Comparison of ENCODE assay signal across 20 cellular contexts in the genomic region with DNA sequence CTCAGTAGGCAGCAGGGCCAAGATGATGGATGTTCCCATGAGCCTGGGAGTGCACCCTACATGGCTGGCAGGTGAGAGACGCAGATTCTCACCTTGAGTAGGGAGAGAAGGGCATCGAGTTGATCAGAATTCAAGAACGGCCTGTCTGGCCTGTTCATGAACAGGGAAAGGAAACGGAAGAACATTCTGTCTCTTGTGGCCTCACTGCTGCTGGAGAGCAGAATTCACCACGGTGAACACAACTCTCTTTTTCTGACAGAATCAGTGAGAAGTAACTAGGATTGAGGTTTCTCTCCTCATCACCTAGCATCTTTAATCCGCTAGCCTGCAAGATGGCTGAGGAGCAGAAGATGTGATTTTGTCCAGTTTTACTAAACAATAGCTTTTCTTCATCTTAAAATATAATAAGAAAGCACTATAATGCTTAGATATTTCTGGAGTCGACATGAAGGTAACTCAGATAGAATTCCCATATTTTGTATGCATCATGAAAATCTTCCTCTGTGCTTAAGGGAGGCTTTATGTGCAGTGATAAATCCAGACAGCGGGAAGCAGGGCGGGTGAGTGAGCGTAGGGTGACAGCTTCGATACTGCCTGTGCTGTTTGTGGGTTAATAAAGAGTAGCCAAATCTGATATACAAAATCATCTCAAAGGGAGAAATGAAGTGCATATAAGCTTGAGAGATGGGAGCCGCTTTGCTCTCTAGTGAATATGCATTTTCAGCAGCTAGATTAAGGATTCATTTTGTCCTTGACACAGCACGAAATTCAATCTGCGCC.
A peak's percentile ranks its signal among the peaks of the same experiment; 100 is the strongest.
DNase-seq lines count a peak whose midpoint lies in the region; ATAC-seq and TF ChIP-seq lines count a peak whose summit lies in the region.
"Had no signal": no experiment of that assay in that cellular context is flagged by ENCODE, and none has a peak within 500 bp of the region (broad histone marks: within the 10 kb centered on the region; RNA-seq: fewer than 3 reads in every experiment).

No MANE protein-coding gene starts in this region.

- H3K27ac ChIP-seq in epithelial cell of prostate, result peak overlapping the region; percentile 77
- H3K27ac ChIP-seq: esophagus muscularis mucosa, tibial nerve had no signal

- peak; percentile 68 for DNase-seq in G401 (ENCODE audit: low spot score)
- peak; percentile 27 for DNase-seq in NCI-H69 (lab: John Stamatoyannopoulos, UW)
- DNase-seq in epithelial cell of prostate (ENCODE audit: low read depth, low spot score), result no peak
- DNase-seq in WTC11 (ENCODE audit: low spot score), result no peak
- DNase-seq in stimulated activated CD4-positive, alpha-beta T cell treated with anti-CD3 and anti-CD28 coated beads, Interleukin-4, amount 100 ng/mL, for 24 hours, result no peak
- DNase-seq: activated effector memory CD4-positive, alpha-beta T cell treated with anti-CD3 and anti-CD28 coated beads, Interleukin-2, amount 50 U/mL, for 16 hours; central memory CD4-positive, alpha-beta T cell; COR-L47; H9; KG1; mesenchymal stem cell; NCI-H187 treated with DMSO at 0.1 percent for 48 hours; nephron progenitor cell; SHP77 treated with DMSO at 0.1 percent for 48 hours; stimulated activated CD4-positive, alpha-beta T cell treated with anti-CD3 and anti-CD28 coated beads, Interleukin-4, amount 100 ng/mL, for 1 hour; stimulated activated naive CD8-positive, alpha-beta T cell treated with anti-CD3 and anti-CD28 coated beads, Interleukin-15, amount 100 ng/mL, for 72 hours had no signal

- in situ Hi-C loops in G401 (cut with HindIII; ENCODE audit: low sequenced_read_pairs), result no loop called here

- H3K4me1 Mint-ChIP-seq in nephron, result peaks cover 36% of the 10 kb centered on the region
- H3K4me1 Mint-ChIP-seq in WTC11, result peaks cover 26% of the 10 kb centered on the region

- CTCF ChIA-PET in WTC11 (lab: Charles Lee), result interaction anchor here (1.4 kb wide), 1 partner anchor 118 kb away, joined by 3 read pairs; no protein-coding TSS in a partner anchor

- no peaks in the 10 kb centered on the region for H3K9me3 Mint-ChIP-seq in nephron
- H3K9me3 Mint-ChIP-seq in WTC11, result no peaks in the 10 kb centered on the region
- H3K9me3 Mint-ChIP-seq: H9; nephron progenitor cell; stimulated activated naive CD8-positive, alpha-beta T cell treated with anti-CD3 and anti-CD28 coated beads, Interleukin-15, amount 100 ng/mL, for 72 hours had no signal

- H3K27me3 Mint-ChIP-seq in nephron (ENCODE audit: low read depth) (peaks cover 4% of the 10 kb centered on the region), WTC11 (ENCODE audit: low read depth) (peaks cover 6% of the 10 kb centered on the region)
- H3K27me3 Mint-ChIP-seq: stimulated activated naive CD8-positive, alpha-beta T cell treated with anti-CD3 and anti-CD28 coated beads, Interleukin-15, amount 100 ng/mL, for 72 hours had no signal

- ATAC-seq in WTC11 (no peak), GM21528 (IDR thresholded peaks at IDR 0.05; ENCODE audit: low FRiP score, unreplicated experiment) (no peak)
- ATAC-seq: stimulated activated naive CD8-positive, alpha-beta T cell treated with anti-CD3 and anti-CD28 coated beads, Interleukin-15, amount 100 ng/mL, for 72 hours had no signal

- no peak overlapping the region for H3K4me3 Mint-ChIP-seq in nephron
- H3K4me3 Mint-ChIP-seq in WTC11, result no peak overlapping the region
- H3K4me3 Mint-ChIP-seq: H9, nephron progenitor cell had no signal

- H3K36me3 Mint-ChIP-seq in nephron (ENCODE audit: low read depth) (no peaks in the 10 kb centered on the region), WTC11 (no peaks in the 10 kb centered on the region)

- TF ChIP-seq CTCF in nephron (IDR thresholded peaks at IDR 0.05; ENCODE audit: unreplicated experiment in 3 of 3), result no peak
- TF ChIP-seq CTCF in WTC11 (IDR thresholded peaks at IDR 0.05), result no peak

- POLR2A ChIA-PET in WTC11 (lab: Charles Lee), result no interaction called here

- peak overlapping the region in 2 of 3 experiments; percentile 34 to 67 for H3K27ac Mint-ChIP-seq in nephron
- H3K27ac Mint-ChIP-seq in WTC11, result no peak overlapping the region
- H3K27ac Mint-ChIP-seq: H9 had no signal

TF ChIP-seq in WTC11, 78 proteins besides CTCF, POLR2A, EP300 and RAD21 (continues in another document):
- no peak for TF ChIP-seq JUN (CRISPR knock-in tag; IDR thresholded peaks at IDR 0.05)
- TF ChIP-seq PRDM15 (CRISPR knock-in tag; IDR thresholded peaks at IDR 0.05), result no peak
- TF ChIP-seq, protein P1, sequence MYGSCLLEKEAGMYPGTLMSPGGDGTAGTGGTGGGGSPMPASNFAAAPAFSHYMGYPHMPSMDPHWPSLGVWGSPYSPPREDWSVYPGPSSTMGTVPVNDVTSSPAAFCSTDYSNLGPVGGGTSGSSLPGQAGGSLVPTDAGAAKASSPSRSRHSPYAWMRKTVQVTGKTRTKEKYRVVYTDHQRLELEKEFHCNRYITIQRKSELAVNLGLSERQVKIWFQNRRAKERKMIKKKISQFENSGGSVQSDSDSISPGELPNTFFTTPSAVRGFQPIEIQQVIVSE (CRISPR knock-in tag; IDR thresholded peaks at IDR 0.05; ENCODE audit: borderline replicate concordance), result no peak
- TF ChIP-seq E2F5 (CRISPR knock-in tag; IDR thresholded peaks at IDR 0.05), result no peak
- no peak for TF ChIP-seq GRHL2 (CRISPR knock-in tag; IDR thresholded peaks at IDR 0.05; ENCODE audit: insufficient replicate concordance, severe bottlenecking)
- no peak for TF ChIP-seq ZNF671 (CRISPR knock-in tag; IDR thresholded peaks at IDR 0.05)
- TF ChIP-seq NFE2L1 (CRISPR knock-in tag; IDR thresholded peaks at IDR 0.05), result no peak
- no peak for TF ChIP-seq ELF4 (CRISPR knock-in tag; IDR thresholded peaks at IDR 0.05; ENCODE audit: low read depth)
- TF ChIP-seq, protein P2, sequence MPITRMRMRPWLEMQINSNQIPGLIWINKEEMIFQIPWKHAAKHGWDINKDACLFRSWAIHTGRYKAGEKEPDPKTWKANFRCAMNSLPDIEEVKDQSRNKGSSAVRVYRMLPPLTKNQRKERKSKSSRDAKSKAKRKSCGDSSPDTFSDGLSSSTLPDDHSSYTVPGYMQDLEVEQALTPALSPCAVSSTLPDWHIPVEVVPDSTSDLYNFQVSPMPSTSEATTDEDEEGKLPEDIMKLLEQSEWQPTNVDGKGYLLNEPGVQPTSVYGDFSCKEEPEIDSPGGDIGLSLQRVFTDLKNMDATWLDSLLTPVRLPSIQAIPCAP (CRISPR knock-in tag; IDR thresholded peaks at IDR 0.05), result no peak
- no peak for TF ChIP-seq ZNF317 (CRISPR knock-in tag; IDR thresholded peaks at IDR 0.05; ENCODE audit: borderline replicate concordance, low read depth)
- no peak for TF ChIP-seq NFATC4 (CRISPR knock-in tag; IDR thresholded peaks at IDR 0.05)
- no peak for TF ChIP-seq MYBL2 (CRISPR knock-in tag; IDR thresholded peaks at IDR 0.05)
- TF ChIP-seq, protein P3, sequence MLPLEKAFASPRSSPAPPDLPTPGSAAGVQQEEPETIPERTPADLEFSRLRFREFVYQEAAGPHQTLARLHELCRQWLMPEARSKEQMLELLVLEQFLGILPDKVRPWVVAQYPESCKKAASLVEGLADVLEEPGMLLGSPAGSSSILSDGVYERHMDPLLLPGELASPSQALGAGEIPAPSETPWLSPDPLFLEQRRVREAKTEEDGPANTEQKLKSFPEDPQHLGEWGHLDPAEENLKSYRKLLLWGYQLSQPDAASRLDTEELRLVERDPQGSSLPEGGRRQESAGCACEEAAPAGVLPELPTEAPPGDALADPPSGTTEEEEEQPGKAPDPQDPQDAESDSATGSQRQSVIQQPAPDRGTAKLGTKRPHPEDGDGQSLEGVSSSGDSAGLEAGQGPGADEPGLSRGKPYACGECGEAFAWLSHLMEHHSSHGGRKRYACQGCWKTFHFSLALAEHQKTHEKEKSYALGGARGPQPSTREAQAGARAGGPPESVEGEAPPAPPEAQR (CRISPR knock-in tag; IDR thresholded peaks at IDR 0.05), result no peak
- TF ChIP-seq SMAD4 (CRISPR knock-in tag; IDR thresholded peaks at IDR 0.05), result no peak

Comparison
In these comparisons a context has a peak if more than half of its experiments do, and no peak if none do; other contexts are left out.
1. DNase-seq: peak in G401 (single experiment) and NCI-H69 (single experiment); none in epithelial cell of prostate (single experiment), WTC11 (single experiment) and stimulated activated CD4-positive, alpha-beta T cell treated with anti-CD3 and anti-CD28 coated beads, Interleukin-4, amount 100 ng/mL, for 24 hours (single experiment).